In genomic region chr17:18139949-18140348, GRCh38 we compare ENCODE assay signal across 1 cellular context.
A peak's percentile ranks its signal among the peaks of the same experiment; 100 is the strongest.
TF ChIP-seq lines count a peak whose summit lies in the region.

No MANE protein-coding gene starts in this region.

TF ChIP-seq in HepG2, 621 proteins besides CTCF, POLR2A, EP300 and RAD21 (continued from another document):
- TF ChIP-seq PRDM10 (CRISPR knock-in tag; IDR thresholded peaks at IDR 0.05; ENCODE audit: low read depth) = no peak
- no peak for TF ChIP-seq ETS1 (CRISPR knock-in tag; IDR thresholded peaks at IDR 0.05)
- TF ChIP-seq PCBP2 (optimal IDR thresholded peaks at IDR 0.05; ENCODE audit: low read depth, low read length, poor library complexity, severe bottlenecking) = no peak
- TF ChIP-seq GABPB1 (CRISPR knock-in tag; IDR thresholded peaks at IDR 0.05) = no peak
- TF ChIP-seq SRF (IDR thresholded peaks at IDR 0.05; ENCODE audit: low read depth, low read length) = no peak
- no peak for TF ChIP-seq ZNF720 (CRISPR knock-in tag; IDR thresholded peaks at IDR 0.05)
- no peak for TF ChIP-seq SETDB1 (CRISPR knock-in tag; IDR thresholded peaks at IDR 0.05; ENCODE audit: borderline replicate concordance)
- TF ChIP-seq ZNF331 (CRISPR knock-in tag; IDR thresholded peaks at IDR 0.05) = no peak
- TF ChIP-seq FOXC1 (CRISPR knock-in tag; IDR thresholded peaks at IDR 0.05; ENCODE audit: borderline replicate concordance) = no peak
- TF ChIP-seq ZNF574 (CRISPR knock-in tag; IDR thresholded peaks at IDR 0.05) = 0 out of 2 replicates have a peak, but pooled peaks have one; percentile 24
- no peak for TF ChIP-seq MEIS1 (CRISPR knock-in tag; IDR thresholded peaks at IDR 0.05; ENCODE audit: borderline replicate concordance)
- TF ChIP-seq, protein P1, sequence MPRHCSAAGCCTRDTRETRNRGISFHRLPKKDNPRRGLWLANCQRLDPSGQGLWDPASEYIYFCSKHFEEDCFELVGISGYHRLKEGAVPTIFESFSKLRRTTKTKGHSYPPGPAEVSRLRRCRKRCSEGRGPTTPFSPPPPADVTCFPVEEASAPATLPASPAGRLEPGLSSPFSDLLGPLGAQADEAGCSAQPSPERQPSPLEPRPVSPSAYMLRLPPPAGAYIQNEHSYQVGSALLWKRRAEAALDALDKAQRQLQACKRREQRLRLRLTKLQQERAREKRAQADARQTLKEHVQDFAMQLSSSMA (CRISPR knock-in tag; IDR thresholded peaks at IDR 0.05) = no peak
- TF ChIP-seq KMT2A (CRISPR knock-in tag; IDR thresholded peaks at IDR 0.05) = no peak
- no peak for TF ChIP-seq ZNF501 (CRISPR knock-in tag; IDR thresholded peaks at IDR 0.05)
- peak; percentile 62 for TF ChIP-seq ZFX (CRISPR knock-in tag; IDR thresholded peaks at IDR 0.05; ENCODE audit: low read depth)
- TF ChIP-seq GTF2F1 (IDR thresholded peaks at IDR 0.05; ENCODE audit: low read length) = no peak
- peak; percentile 33 for TF ChIP-seq STAG1 (CRISPR knock-in tag; IDR thresholded peaks at IDR 0.05)
- no peak for TF ChIP-seq HIVEP1 (CRISPR knock-in tag; IDR thresholded peaks at IDR 0.05)
- no peak for TF ChIP-seq THAP8 (CRISPR knock-in tag; IDR thresholded peaks at IDR 0.05; ENCODE audit: borderline replicate concordance)
- TF ChIP-seq ZNF557 (CRISPR knock-in tag; IDR thresholded peaks at IDR 0.05) = no peak
- no peak for TF ChIP-seq BRCA1 (CRISPR knock-in tag; IDR thresholded peaks at IDR 0.05)
- TF ChIP-seq ARNT (IDR thresholded peaks at IDR 0.05) = no peak
